Comparison of ENCODE assay signal across 1 cellular context in the genomic region with DNA sequence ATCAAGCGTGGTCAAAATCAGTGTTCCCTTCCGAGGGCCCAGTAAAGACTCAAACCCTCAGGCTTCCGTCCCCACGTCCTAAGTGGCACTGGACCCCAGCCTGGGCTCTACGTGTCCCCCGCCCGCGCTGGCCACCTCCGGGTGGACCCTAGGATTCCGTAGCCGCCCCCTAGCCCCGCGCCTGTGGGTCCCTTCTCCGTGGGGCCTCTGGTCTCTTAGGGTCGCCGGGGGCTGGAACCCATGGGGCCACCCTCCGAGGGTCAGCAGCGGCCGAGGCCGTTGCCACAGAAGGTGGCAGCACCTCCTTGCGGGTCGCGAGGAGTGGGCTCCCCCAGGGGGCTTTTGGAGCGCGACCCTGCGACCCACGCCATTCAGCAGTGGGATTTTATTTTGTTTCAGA.
TF ChIP-seq lines count a peak whose summit lies in the region.

No MANE protein-coding gene starts in this region.

TF ChIP-seq in GM23338, 12 proteins besides CTCF, POLR2A, EP300 and RAD21 (continued from another document):
- TF ChIP-seq NANOG (IDR thresholded peaks at IDR 0.05; ENCODE audit: borderline replicate concordance) = no peak
- TF ChIP-seq EZH2 (IDR thresholded peaks at IDR 0.05; ENCODE audit: low read depth, unreplicated experiment) = no peak
- TF ChIP-seq CREB1 (CRISPR knock-in tag; IDR thresholded peaks at IDR 0.05; ENCODE audit: low read depth) = no peak
- TF ChIP-seq EZH2phosphoT487 (IDR thresholded peaks at IDR 0.05; ENCODE audit: unreplicated experiment) = no peak
- TF ChIP-seq STAT1 (IDR thresholded peaks at IDR 0.05; ENCODE audit: unreplicated experiment) = no peak
- no peak for TF ChIP-seq ZNF114 (CRISPR knock-in tag; IDR thresholded peaks at IDR 0.05)
- TF ChIP-seq, protein P1, sequence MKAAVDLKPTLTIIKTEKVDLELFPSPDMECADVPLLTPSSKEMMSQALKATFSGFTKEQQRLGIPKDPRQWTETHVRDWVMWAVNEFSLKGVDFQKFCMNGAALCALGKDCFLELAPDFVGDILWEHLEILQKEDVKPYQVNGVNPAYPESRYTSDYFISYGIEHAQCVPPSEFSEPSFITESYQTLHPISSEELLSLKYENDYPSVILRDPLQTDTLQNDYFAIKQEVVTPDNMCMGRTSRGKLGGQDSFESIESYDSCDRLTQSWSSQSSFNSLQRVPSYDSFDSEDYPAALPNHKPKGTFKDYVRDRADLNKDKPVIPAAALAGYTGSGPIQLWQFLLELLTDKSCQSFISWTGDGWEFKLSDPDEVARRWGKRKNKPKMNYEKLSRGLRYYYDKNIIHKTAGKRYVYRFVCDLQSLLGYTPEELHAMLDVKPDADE (IDR thresholded peaks at IDR 0.05) = no peak
- TF ChIP-seq ZNF331 (CRISPR knock-in tag; IDR thresholded peaks at IDR 0.05; ENCODE audit: low read depth) = no peak
- TF ChIP-seq, protein P2, sequence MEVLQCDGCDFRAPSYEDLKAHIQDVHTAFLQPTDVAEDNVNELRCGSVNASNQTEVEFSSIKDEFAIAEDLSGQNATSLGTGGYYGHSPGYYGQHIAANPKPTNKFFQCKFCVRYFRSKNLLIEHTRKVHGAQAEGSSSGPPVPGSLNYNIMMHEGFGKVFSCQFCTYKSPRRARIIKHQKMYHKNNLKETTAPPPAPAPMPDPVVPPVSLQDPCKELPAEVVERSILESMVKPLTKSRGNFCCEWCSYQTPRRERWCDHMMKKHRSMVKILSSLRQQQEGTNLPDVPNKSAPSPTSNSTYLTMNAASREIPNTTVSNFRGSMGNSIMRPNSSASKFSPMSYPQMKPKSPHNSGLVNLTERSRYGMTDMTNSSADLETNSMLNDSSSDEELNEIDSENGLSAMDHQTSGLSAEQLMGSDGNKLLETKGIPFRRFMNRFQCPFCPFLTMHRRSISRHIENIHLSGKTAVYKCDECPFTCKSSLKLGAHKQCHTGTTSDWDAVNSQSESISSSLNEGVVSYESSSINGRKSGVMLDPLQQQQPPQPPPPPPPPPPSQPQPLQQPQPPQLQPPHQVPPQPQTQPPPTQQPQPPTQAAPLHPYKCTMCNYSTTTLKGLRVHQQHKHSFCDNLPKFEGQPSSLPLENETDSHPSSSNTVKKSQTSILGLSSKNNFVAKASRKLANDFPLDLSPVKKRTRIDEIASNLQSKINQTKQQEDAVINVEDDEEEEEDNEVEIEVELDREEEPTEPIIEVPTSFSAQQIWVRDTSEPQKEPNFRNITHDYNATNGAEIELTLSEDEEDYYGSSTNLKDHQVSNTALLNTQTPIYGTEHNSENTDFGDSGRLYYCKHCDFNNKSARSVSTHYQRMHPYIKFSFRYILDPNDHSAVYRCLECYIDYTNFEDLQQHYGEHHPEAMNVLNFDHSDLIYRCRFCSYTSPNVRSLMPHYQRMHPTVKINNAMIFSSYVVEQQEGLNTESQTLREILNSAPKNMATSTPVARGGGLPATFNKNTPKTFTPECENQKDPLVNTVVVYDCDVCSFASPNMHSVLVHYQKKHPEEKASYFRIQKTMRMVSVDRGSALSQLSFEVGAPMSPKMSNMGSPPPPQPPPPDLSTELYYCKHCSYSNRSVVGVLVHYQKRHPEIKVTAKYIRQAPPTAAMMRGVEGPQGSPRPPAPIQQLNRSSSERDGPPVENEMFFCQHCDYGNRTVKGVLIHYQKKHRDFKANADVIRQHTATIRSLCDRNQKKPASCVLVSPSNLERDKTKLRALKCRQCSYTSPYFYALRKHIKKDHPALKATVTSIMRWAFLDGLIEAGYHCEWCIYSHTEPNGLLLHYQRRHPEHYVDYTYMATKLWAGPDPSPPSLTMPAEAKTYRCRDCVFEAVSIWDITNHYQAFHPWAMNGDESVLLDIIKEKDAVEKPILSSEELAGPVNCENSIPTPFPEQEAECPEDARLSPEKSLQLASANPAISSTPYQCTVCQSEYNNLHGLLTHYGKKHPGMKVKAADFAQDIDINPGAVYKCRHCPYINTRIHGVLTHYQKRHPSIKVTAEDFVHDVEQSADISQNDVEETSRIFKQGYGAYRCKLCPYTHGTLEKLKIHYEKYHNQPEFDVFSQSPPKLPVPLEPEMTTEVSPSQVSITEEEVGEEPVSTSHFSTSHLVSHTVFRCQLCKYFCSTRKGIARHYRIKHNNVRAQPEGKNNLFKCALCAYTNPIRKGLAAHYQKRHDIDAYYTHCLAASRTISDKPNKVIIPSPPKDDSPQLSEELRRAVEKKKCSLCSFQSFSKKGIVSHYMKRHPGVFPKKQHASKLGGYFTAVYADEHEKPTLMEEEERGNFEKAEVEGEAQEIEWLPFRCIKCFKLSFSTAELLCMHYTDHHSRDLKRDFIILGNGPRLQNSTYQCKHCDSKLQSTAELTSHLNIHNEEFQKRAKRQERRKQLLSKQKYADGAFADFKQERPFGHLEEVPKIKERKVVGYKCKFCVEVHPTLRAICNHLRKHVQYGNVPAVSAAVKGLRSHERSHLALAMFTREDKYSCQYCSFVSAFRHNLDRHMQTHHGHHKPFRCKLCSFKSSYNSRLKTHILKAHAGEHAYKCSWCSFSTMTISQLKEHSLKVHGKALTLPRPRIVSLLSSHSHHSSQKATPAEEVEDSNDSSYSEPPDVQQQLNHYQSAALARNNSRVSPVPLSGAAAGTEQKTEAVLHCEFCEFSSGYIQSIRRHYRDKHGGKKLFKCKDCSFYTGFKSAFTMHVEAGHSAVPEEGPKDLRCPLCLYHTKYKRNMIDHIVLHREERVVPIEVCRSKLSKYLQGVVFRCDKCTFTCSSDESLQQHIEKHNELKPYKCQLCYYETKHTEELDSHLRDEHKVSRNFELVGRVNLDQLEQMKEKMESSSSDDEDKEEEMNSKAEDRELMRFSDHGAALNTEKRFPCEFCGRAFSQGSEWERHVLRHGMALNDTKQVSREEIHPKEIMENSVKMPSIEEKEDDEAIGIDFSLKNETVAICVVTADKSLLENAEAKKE (CRISPR knock-in tag; IDR thresholded peaks at IDR 0.05) = no peak
